12 cellular contexts compared by ENCODE assay signal in genomic region chr9:120708526-120709224, GRCh38. TPM values are rescaled to one million over a fixed set of nuclear protein-coding genes. Genes with fewer than 3 reads are reported as not detected.
A peak's percentile ranks its signal among the peaks of the same experiment; 100 is the strongest.
DNase-seq lines count a peak whose midpoint lies in the region; ATAC-seq and TF ChIP-seq lines count a peak whose summit lies in the region.
"Had no signal": no experiment of that assay in that cellular context is flagged by ENCODE, and none has a peak within 500 bp of the region (broad histone marks: within the 10 kb centered on the region; RNA-seq: fewer than 3 reads in every experiment).

No MANE protein-coding gene starts in this region.

- no peak for TF ChIP-seq CTCF in brain microvascular endothelial cell (IDR thresholded peaks at IDR 0.05; ENCODE audit: low read depth, low read length, missing control alignments)

- H3K4me3 Mint-ChIP-seq in activated T-helper 17 cell treated with anti-CD3 and anti-CD28 coated beads, Interleukin-2, amount 50 U/mL, for 72 hours = peak overlapping the region; percentile 91
- H3K4me3 Mint-ChIP-seq: activated CD4-positive, alpha-beta T cell treated with anti-CD3 and anti-CD28 coated beads for 36 hours had no signal

- no peak for ATAC-seq in activated T-helper 17 cell treated with anti-CD3 and anti-CD28 coated beads, Interleukin-2, amount 50 U/mL, for 72 hours (replicated peaks)
- ATAC-seq in stimulated activated naive CD8-positive, alpha-beta T cell treated with anti-CD3 and anti-CD28 coated beads, Interleukin-15, Interleukin-2, amounts not matched to agents 100 U/mL and 50 U/mL, for 24 hours = no peak
- ATAC-seq in HG03521 (IDR thresholded peaks at IDR 0.05; ENCODE audit: unreplicated experiment) = no peak
- ATAC-seq: activated CD4-positive, alpha-beta T cell treated with anti-CD3 and anti-CD28 coated beads for 36 hours had no signal

- H3K27me3 ChIP-seq in brain microvascular endothelial cell (replicated peaks) = no peaks in the 10 kb centered on the region

- H3K27ac ChIP-seq in brain microvascular endothelial cell = no peak overlapping the region

- H3K9me3 Mint-ChIP-seq in activated T-helper 17 cell treated with anti-CD3 and anti-CD28 coated beads, Interleukin-2, amount 50 U/mL, for 72 hours = no peaks in the 10 kb centered on the region

- H3K27me3 Mint-ChIP-seq in activated T-helper 17 cell treated with anti-CD3 and anti-CD28 coated beads, Interleukin-2, amount 50 U/mL, for 72 hours = no peaks in the 10 kb centered on the region
- H3K27me3 Mint-ChIP-seq: activated CD4-positive, alpha-beta T cell treated with anti-CD3 and anti-CD28 coated beads for 36 hours had no signal

- no peaks in the 10 kb centered on the region for H3K36me3 Mint-ChIP-seq in activated T-helper 17 cell treated with anti-CD3 and anti-CD28 coated beads, Interleukin-2, amount 50 U/mL, for 72 hours (ENCODE audit: low read depth)

- DNase-seq in AG20443 (ENCODE audit: low spot score) (peak; percentile 66), ELR (ENCODE audit: low read depth) (peak; percentile 39), myocyte (ENCODE audit: low read depth) (peak; percentile 62), activated gamma-delta T cell (lab: John Stamatoyannopoulos, UW) (no peak), brain microvascular endothelial cell (no peak)
- no peak for DNase-seq in stimulated activated naive CD8-positive, alpha-beta T cell treated with anti-CD3 and anti-CD28 coated beads, Interleukin-15, Interleukin-2, amounts not matched to agents 100 U/mL and 50 U/mL, for 24 hours
- DNase-seq: activated CD4-positive, alpha-beta T cell treated with anti-CD3 and anti-CD28 coated beads for 36 hours; amygdala; NCI-H1436 treated with DMSO at 0.1 percent for 48 hours; SHP77 had no signal

- H3K4me1 Mint-ChIP-seq in activated T-helper 17 cell treated with anti-CD3 and anti-CD28 coated beads, Interleukin-2, amount 50 U/mL, for 72 hours = peaks cover 19% of the 10 kb centered on the region

- H3K4me3 ChIP-seq in brain microvascular endothelial cell (ENCODE audit: low read depth, low read length) = no peak overlapping the region

- no peak overlapping the region for H3K27ac Mint-ChIP-seq in activated T-helper 17 cell treated with anti-CD3 and anti-CD28 coated beads, Interleukin-2, amount 50 U/mL, for 72 hours

- H3K36me3 ChIP-seq in brain microvascular endothelial cell (replicated peaks) = no peaks in the 10 kb centered on the region

- in situ Hi-C loops in brain microvascular endothelial cell (cut with HindIII; ENCODE audit: low pct_ligation_motif_present, low sequenced_read_pairs) = no loop called here

RNA-seq across cellular contexts. Expression of gene MEGF9, which starts 5.6 kb away (rescaled TPM):
- 1 to 10 TPM; 3.3 to 4.1 TPM for total RNA-seq in activated T-helper 17 cell treated with anti-CD3 and anti-CD28 coated beads, Interleukin-2, amount 50 U/mL, for 72 hours
- 9.5 and 16.3 TPM in 2 replicates for total RNA-seq in myocyte
- 12.6 TPM for polyA plus RNA-seq in myocyte (2012)

Comparison
In these comparisons a context has a peak if more than half of its experiments do, and no peak if none do; other contexts are left out.
1. DNase-seq: peak in AG20443 (single experiment), ELR (single experiment) and myocyte (single experiment); none in activated gamma-delta T cell (single experiment), stimulated activated naive CD8-positive, alpha-beta T cell treated with anti-CD3 and anti-CD28 coated beads, Interleukin-15, Interleukin-2, amounts not matched to agents 100 U/mL and 50 U/mL, for 24 hours (single experiment) and brain microvascular endothelial cell (single experiment).